ENCODE assay signal across 18 cellular contexts in genomic region chr11:45238724-45239123, GRCh38. TPM values are rescaled to one million over a fixed set of nuclear protein-coding genes. Genes with fewer than 3 reads are reported as not detected.
A peak's percentile ranks its signal among the peaks of the same experiment; 100 is the strongest.
DNase-seq lines count a peak whose midpoint lies in the region; ATAC-seq and TF ChIP-seq lines count a peak whose summit lies in the region.
"Had no signal": no experiment of that assay in that cellular context is flagged by ENCODE, and none has a peak within 500 bp of the region (broad histone marks: within the 10 kb centered on the region; RNA-seq: fewer than 3 reads in every experiment).

No MANE protein-coding gene starts in this region.

- H3K4me1 ChIP-seq in GM23248 (ENCODE audit: insufficient read depth), result no peaks in the 10 kb centered on the region
- no peaks in the 10 kb centered on the region for H3K4me1 ChIP-seq in sigmoid colon
- H3K4me1 ChIP-seq in lower lobe of right lung, result no peaks in the 10 kb centered on the region
- H3K4me1 ChIP-seq: ascending aorta, Caco-2 had no signal

- no peak for ATAC-seq in lower lobe of right lung
- ATAC-seq: left lobe of liver; natural killer cell treated with Interleukin-12 subunit alpha and Interleukin-12 subunit beta and Interleukin-15 and Interleukin-18, amount 100 ng/mL, for 72 hours had no signal

- H3K27me3 ChIP-seq in GM23248 (replicated peaks; ENCODE audit: insufficient read depth) (peaks cover 25% of the 10 kb centered on the region), sigmoid colon (no peaks in the 10 kb centered on the region), lower lobe of right lung (ENCODE audit: low read depth) (no peaks in the 10 kb centered on the region)
- H3K27me3 ChIP-seq: ascending aorta had no signal

- no peak overlapping the region for H3K4me3 ChIP-seq in GM23248
- no peak overlapping the region for H3K4me3 ChIP-seq in fibroblast of the aortic adventitia (ENCODE audit: low read depth, low read length)
- no peak overlapping the region for H3K4me3 ChIP-seq in sigmoid colon
- no peak overlapping the region for H3K4me3 ChIP-seq in lower lobe of right lung
- H3K4me3 ChIP-seq: ascending aorta had no signal

- no peak overlapping the region for H3K4me2 ChIP-seq in GM23248 (ENCODE audit: unreplicated experiment)

- WGBS in GM23248 (ENCODE audit: low coverage in 1 of 2, low lambda C conversion rate in 2 of 2, missing lambda C conversion rate in 2 of 2), 2 experiments, result 40 to 58% methylated on average over 3 of the region's 3 CpGs
- 82 to 83% methylated on average over 3 of the region's 3 CpGs for WGBS in sigmoid colon, 2 donors

- in situ Hi-C loops in GM23248 (cut with MboI), result no loop called here

- H3K27ac ChIP-seq in GM23248 (no peak overlapping the region), sigmoid colon (peak overlapping the region in 3 of 4 donors; percentile 32 to 57 (median 42)), lower lobe of right lung (no peak overlapping the region)
- H3K27ac ChIP-seq: ascending aorta had no signal

- no peaks in the 10 kb centered on the region for H3F3A ChIP-seq in GM23248 (ENCODE audit: insufficient read depth)

- CTCF ChIA-PET in GM10248 (lab: Yijun Ruan, JAX), result interaction anchor here (1.0 kb wide), 1 partner anchor 36 kb away, joined by 3 read pairs; no protein-coding TSS in a partner anchor

- no peak for TF ChIP-seq POLR2A in sigmoid colon (IDR thresholded peaks at IDR 0.05)

- no peak for TF ChIP-seq CTCF in fibroblast of the aortic adventitia (IDR thresholded peaks at IDR 0.05; ENCODE audit: insufficient read depth, low read length)
- no peak for TF ChIP-seq CTCF in sigmoid colon (IDR thresholded peaks at IDR 0.05)
- TF ChIP-seq CTCF in GM10248 (IDR thresholded peaks at IDR 0.05; ENCODE audit: control extremely low read depth, extremely low read depth, low read depth, missing control alignments), result no peak
- TF ChIP-seq CTCF in lower lobe of right lung (IDR thresholded peaks at IDR 0.05), result no peak

- no peaks in the 10 kb centered on the region for H3K79me2 ChIP-seq in GM23248 (ENCODE audit: insufficient read depth)

- H3K36me3 ChIP-seq in GM23248 (ENCODE audit: low read depth), result no peaks in the 10 kb centered on the region
- no peaks in the 10 kb centered on the region for H3K36me3 ChIP-seq in sigmoid colon
- H3K36me3 ChIP-seq in lower lobe of right lung, result no peaks in the 10 kb centered on the region
- H3K36me3 ChIP-seq: ascending aorta had no signal

- intact Hi-C loops in sigmoid colon (cut with DNase I), result no loop called here
- intact Hi-C loops in lower lobe of right lung (cut with DNase I), result no loop called here

- no peaks in the 10 kb centered on the region for H3K9me3 ChIP-seq in GM23248 (ENCODE audit: low read depth)
- H3K9me3 ChIP-seq in sigmoid colon, result no peaks in the 10 kb centered on the region
- H3K9me3 ChIP-seq in lower lobe of right lung, result no peaks in the 10 kb centered on the region
- H3K9me3 ChIP-seq: ascending aorta, Caco-2 had no signal

- no peak overlapping the region for H3K9ac ChIP-seq in GM23248

- no peaks in the 10 kb centered on the region for H3K9me2 ChIP-seq in GM23248 (ENCODE audit: insufficient read depth)

- POLR2A ChIA-PET in GM10248 (lab: Yijun Ruan, JAX), result no interaction called here

- TF ChIP-seq EP300 in sigmoid colon (IDR thresholded peaks at IDR 0.05), result no peak

- no peak overlapping the region for H2AFZ ChIP-seq in GM23248

- no peaks in the 10 kb centered on the region for H4K20me1 ChIP-seq in GM23248 (ENCODE audit: insufficient read depth)

- peak; percentile 72 for DNase-seq in GM23248
- DNase-seq in amniotic epithelial cell (ENCODE audit: low read depth), result peak; percentile 29
- DNase-seq in fibroblast of the aortic adventitia (ENCODE audit: low read depth), result peak; percentile 63
- peak; percentile 74 for DNase-seq in sigmoid colon
- DNase-seq in GM10248 (ENCODE audit: extremely low spot score), result no peak
- no peak for DNase-seq in iPS-NIHi11 (ENCODE audit: low spot score)
- DNase-seq in activated CD4-positive, alpha-beta T cell treated with anti-CD3 and anti-CD28 coated beads for 48 hours, result no peak
- no peak for DNase-seq in lower lobe of right lung
- DNase-seq: activated CD4-positive, alpha-beta T cell treated with anti-CD3 and anti-CD28 coated beads, Interleukin-2, amount 50 U/mL, for 1 hour; Caco-2; H9; NCI-H2029; NCI-H526 treated with DMSO at 0.1 percent for 48 hours; right cardiac atrium; T-helper 2 cell had no signal

RNA-seq across cellular contexts. Expression of gene SYT13, which starts 47.4 kb away (rescaled TPM):
- not detected in 2 replicates for total RNA-seq in GM23248 (2014; rRNA removed; shearing (Covaris generic))
- not detected in 2 replicates for polyA plus RNA-seq in GM23248 (2016; fragmentation: Nextera tagmentation; extraction: Ambion mirVana)
- not detected in 2 replicates for total RNA-seq in fibroblast of the aortic adventitia (ENCODE audit: low replicate concordance)
- 1 to 10 TPM; 2.0 to 5.4 (median 4.1) TPM for total RNA-seq in sigmoid colon
- 1 to 10 TPM; 2.4 to 8.1 (median 3.2) TPM for polyA plus RNA-seq in sigmoid colon
- not detected for total RNA-seq in lower lobe of right lung
- total RNA-seq: ascending aorta; natural killer cell treated with Interleukin-12 subunit alpha and Interleukin-12 subunit beta and Interleukin-15 and Interleukin-18, amount 100 ng/mL, for 72 hours had no signal

Comparison
In these comparisons a context has a peak if more than half of its experiments do, and no peak if none do; other contexts are left out.
1. DNase-seq: peak in GM23248 (single experiment), amniotic epithelial cell (single experiment), fibroblast of the aortic adventitia (single experiment) and sigmoid colon (single experiment); none in GM10248 (single experiment), iPS-NIHi11 (single experiment), activated CD4-positive, alpha-beta T cell treated with anti-CD3 and anti-CD28 coated beads for 48 hours (single experiment) and lower lobe of right lung (single experiment).
2. H3K27ac ChIP-seq: peak in sigmoid colon (3 of 4); none in GM23248 (single experiment) and lower lobe of right lung (single experiment).